10 cellular contexts compared by ENCODE assay signal in the genomic region with DNA sequence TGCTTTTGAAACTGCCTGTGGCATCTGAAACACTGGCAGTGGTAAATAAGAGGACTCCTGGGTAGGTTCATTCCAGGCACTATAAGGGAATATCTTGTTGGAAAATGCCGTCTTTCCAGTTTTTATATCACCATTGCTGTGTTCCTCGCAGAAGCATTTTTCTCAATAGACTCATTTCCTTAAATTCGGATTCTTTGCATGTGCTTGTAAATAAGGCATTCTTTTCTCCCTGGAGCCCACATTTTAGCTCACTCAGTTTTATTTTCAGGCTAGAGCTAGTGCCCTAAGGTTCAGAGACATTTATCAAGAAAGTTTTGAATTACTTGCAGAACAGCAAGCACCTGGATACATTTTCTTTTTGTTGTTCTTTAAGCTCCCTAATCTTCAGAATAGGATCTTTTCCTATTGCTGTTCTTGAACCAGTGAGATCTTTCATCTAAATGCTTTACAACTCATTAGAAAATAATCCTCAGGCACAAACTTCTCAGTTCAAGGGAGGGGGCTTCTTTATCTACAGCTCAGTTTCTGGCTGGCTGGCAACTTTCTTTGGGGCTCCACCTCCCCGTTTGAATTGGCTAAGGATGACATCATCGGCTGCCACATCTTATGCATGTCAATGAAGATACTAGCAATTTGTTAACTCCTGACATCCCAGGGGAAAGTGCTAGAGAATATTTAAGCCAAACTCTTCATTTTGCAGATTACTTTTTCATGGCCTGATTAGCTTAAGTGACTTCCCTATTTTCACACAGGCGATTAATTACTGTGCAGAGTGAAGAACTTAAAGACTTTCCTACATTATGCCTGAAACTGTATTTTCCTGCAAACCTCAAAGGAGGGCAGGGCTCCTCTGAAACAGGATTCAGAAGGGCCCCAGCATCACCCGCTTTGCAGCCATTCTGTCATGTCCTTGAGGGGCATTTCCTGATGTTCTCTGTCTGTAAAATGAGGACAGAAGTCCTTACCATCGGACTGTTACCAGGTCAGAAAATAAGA.
DNase-seq lines count a peak whose midpoint lies in the region; ATAC-seq and TF ChIP-seq lines count a peak whose summit lies in the region.
"Had no signal": no experiment of that assay in that cellular context is flagged by ENCODE, and none has a peak within 500 bp of the region (broad histone marks: within the 10 kb centered on the region; RNA-seq: fewer than 3 reads in every experiment).

No MANE protein-coding gene starts in this region.

- H3K9me3 ChIP-seq in MG63, result no peaks in the 10 kb centered on the region
- H3K9me3 ChIP-seq: neutrophil had no signal

- H3K4me1 Mint-ChIP-seq in neural crest cell, result peaks cover 72% of the 10 kb centered on the region

- 0 out of 2 replicates have a peak overlapping the region, but pooled peaks have one; percentile 2 for H3K4me3 ChIP-seq in MG63

- no peaks in the 10 kb centered on the region for H3K9me3 Mint-ChIP-seq in neural crest cell

- DNase-seq in Daoy (ENCODE audit: low read depth) (peak; percentile 54), MG63 (peak; percentile 55), dermis blood vessel endothelial cell (peak; percentile 85), neural crest cell (ENCODE audit: low read depth, low spot score) (peak; percentile 52), SIG-M5 treated with dmso at 0.1 percent for 504 hours (lab: John Stamatoyannopoulos, UW; ENCODE audit: unreplicated experiment) (no peak)
- DNase-seq: activated gamma-delta T cell treated with Interleukin-2 at 50 U/mL for 16 hours had no signal

- H3K36me3 ChIP-seq in MG63, result no peaks in the 10 kb centered on the region
- H3K36me3 ChIP-seq: neutrophil had no signal

- H3K27ac Mint-ChIP-seq in neural crest cell (ENCODE audit: unreplicated experiment), result peak overlapping the region; percentile 91

- peak overlapping the region; percentile 70 for H3K4me3 Mint-ChIP-seq in neural crest cell

- TF ChIP-seq CTCF in neural crest cell (conservative IDR thresholded peaks at IDR 0.05), result no peak

- no peaks in the 10 kb centered on the region for H3K27me3 Mint-ChIP-seq in neural crest cell (ENCODE audit: low read depth)

- H3K27me3 ChIP-seq in MG63, result no peaks in the 10 kb centered on the region
- H3K27me3 ChIP-seq: neutrophil had no signal

- H3K36me3 Mint-ChIP-seq in neural crest cell (ENCODE audit: low read depth), result no peaks in the 10 kb centered on the region

- ATAC-seq in GM21786 (IDR thresholded peaks at IDR 0.05; ENCODE audit: unreplicated experiment) (no peak), GM21447 (IDR thresholded peaks at IDR 0.05; ENCODE audit: unreplicated experiment) (no peak), HG02870 (IDR thresholded peaks at IDR 0.05; ENCODE audit: unreplicated experiment) (no peak)
